3 cellular contexts compared by ENCODE assay signal in the genomic region with DNA sequence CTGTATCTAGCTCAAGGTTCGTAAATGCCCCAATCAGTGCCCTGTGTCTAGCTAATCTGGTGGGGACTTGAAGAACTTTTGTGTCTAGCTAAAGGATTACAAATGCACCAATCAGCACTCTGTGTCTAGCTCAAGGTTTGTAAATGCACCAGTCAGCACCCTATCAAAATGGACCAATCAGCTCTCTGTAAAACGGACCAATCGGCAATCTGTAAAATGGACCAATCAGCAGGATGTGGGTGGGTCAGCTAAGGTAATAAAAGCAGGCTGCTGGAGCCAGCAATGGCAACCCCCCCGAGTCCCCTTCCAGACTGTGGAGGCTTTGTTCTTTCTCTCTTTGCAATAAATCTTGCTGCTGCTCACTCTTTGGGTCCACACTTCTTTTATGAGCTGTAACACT. TPM values are rescaled to one million over a fixed set of nuclear protein-coding genes. Genes with fewer than 3 reads are reported as not detected.
"Had no signal": no experiment of that assay in that cellular context is flagged by ENCODE, and none has a peak within 500 bp of the region (broad histone marks: within the 10 kb centered on the region; RNA-seq: fewer than 3 reads in every experiment).

No MANE protein-coding gene starts in this region.

RNA-seq across cellular contexts. Expression of gene B4GALNT1, which starts 23.4 kb away (rescaled TPM):
- total RNA-seq: lung microvascular endothelial cell had no signal
- polyA plus RNA-seq: immature natural killer cell; naive thymus-derived CD8-positive, alpha-beta T cell had no signal

RNA-seq across cellular contexts. Expression of gene ARHGEF25, which starts 45.2 kb away (rescaled TPM):
- polyA plus RNA-seq: naive thymus-derived CD8-positive, alpha-beta T cell had no signal
